ENCODE assay signal across 19 cellular contexts in genomic region chr21:15660424-15660805, GRCh38.
"Had no signal": no experiment of that assay in that cellular context is flagged by ENCODE, and none has a peak within 500 bp of the region (broad histone marks: within the 10 kb centered on the region; RNA-seq: fewer than 3 reads in every experiment).

No MANE protein-coding gene starts in this region.

- H3K9ac ChIP-seq: parathyroid adenoma had no signal

- DNase-seq: activated B cell treated with CpG ODN at 0.5 μM for 24 hours; activated CD4-positive, alpha-beta memory T cell treated with anti-CD3 and anti-CD28 coated beads, Interleukin-2, amount 10 ng/mL, durations not matched to agents 7 days and 5 days; activated CD4-positive, alpha-beta T cell treated with anti-CD3 and anti-CD28 coated beads for 48 hours; activated CD8-positive, alpha-beta memory T cell treated with anti-CD3 and anti-CD28 coated beads, Interleukin-2, amount 10 ng/mL, durations not matched to agents 7 days and 5 days; activated naive CD4-positive, alpha-beta T cell; activated naive CD8-positive, alpha-beta T cell treated with anti-CD3 and anti-CD28 coated beads for 36 hours; amniotic stem cell; dorsolateral prefrontal cortex; glutamatergic neuron; naive thymus-derived CD8-positive, alpha-beta T cell; stimulated activated CD4-positive, alpha-beta T cell treated with anti-CD3 and anti-CD28 coated beads, Interleukin-12 subunit alpha, Interleukin-12 subunit beta, amount 100 ng/mL, for 4 hours; stimulated activated CD4-positive, alpha-beta T cell treated with anti-CD3 and anti-CD28 coated beads, Interleukin-1b, Interleukin-23, amount 100 ng/mL, for 48 hours; stimulated activated naive CD4-positive, alpha-beta T cell treated with Interleukin-2 at 50 U/mL for 16 hours; substantia nigra; T-cell had no signal

- ATAC-seq: activated CD8-positive, alpha-beta memory T cell treated with anti-CD3 and anti-CD28 coated beads, Interleukin-2, amount 10 ng/mL, durations not matched to agents 7 days and 5 days; naive thymus-derived CD8-positive, alpha-beta T cell; T-cell had no signal

- H3K27ac ChIP-seq: dorsolateral prefrontal cortex, neutrophil, parathyroid adenoma, tibial nerve had no signal

- H3K4me1 ChIP-seq: parathyroid adenoma had no signal

- H3K4me3 ChIP-seq: dorsolateral prefrontal cortex, SK-N-MC, tibial nerve had no signal

- H3K27me3 ChIP-seq: dorsolateral prefrontal cortex, neutrophil, tibial nerve had no signal

- H3K36me3 ChIP-seq: neutrophil, tibial nerve had no signal

- H3K79me2 ChIP-seq: parathyroid adenoma had no signal

- H2AFZ ChIP-seq: parathyroid adenoma had no signal

- H3K9me3 ChIP-seq: neutrophil, tibial nerve had no signal
